9 cellular contexts compared by ENCODE assay signal in genomic region chr10:62082270-62082669, GRCh38.
DNase-seq lines count a peak whose midpoint lies in the region; ATAC-seq and TF ChIP-seq lines count a peak whose summit lies in the region.
"Had no signal": no experiment of that assay in that cellular context is flagged by ENCODE, and none has a peak within 500 bp of the region (broad histone marks: within the 10 kb centered on the region; RNA-seq: fewer than 3 reads in every experiment).

No MANE protein-coding gene starts in this region.

- 0 out of 2 replicates have a peak overlapping the region, but pooled peaks have one; percentile 1 for H3K4me3 ChIP-seq in GM23248
- H3K4me3 ChIP-seq in hepatocyte, result no peak overlapping the region
- H3K4me3 ChIP-seq in smooth muscle cell, result no peak overlapping the region

- ATAC-seq in left lobe of liver (no peak), HG03135 (IDR thresholded peaks at IDR 0.05; ENCODE audit: unreplicated experiment) (no peak)

- no peaks in the 10 kb centered on the region for H3K27me3 ChIP-seq in GM23248 (replicated peaks; ENCODE audit: insufficient read depth)
- no peaks in the 10 kb centered on the region for H3K27me3 ChIP-seq in hepatocyte
- no peaks in the 10 kb centered on the region for H3K27me3 ChIP-seq in smooth muscle cell (ENCODE audit: low read depth)

- H3K36me3 ChIP-seq in GM23248 (ENCODE audit: low read depth), result peaks cover 37% of the 10 kb centered on the region
- no peaks in the 10 kb centered on the region for H3K36me3 ChIP-seq in hepatocyte (replicated peaks; ENCODE audit: insufficient read depth, low read depth)
- H3K36me3 ChIP-seq in smooth muscle cell (ENCODE audit: low read depth), result no peaks in the 10 kb centered on the region

- no peaks in the 10 kb centered on the region for H4K20me1 ChIP-seq in GM23248 (ENCODE audit: insufficient read depth)
- no peaks in the 10 kb centered on the region for H4K20me1 ChIP-seq in hepatocyte (ENCODE audit: insufficient read depth, poor library complexity, severe bottlenecking)
- H4K20me1 ChIP-seq in smooth muscle cell (ENCODE audit: low read depth), result peaks cover 5% of the 10 kb centered on the region

- 90 to 95% methylated on average over 1 of the region's 1 CpG for WGBS in GM23248 (ENCODE audit: low coverage in 1 of 2, low lambda C conversion rate in 2 of 2, missing lambda C conversion rate in 2 of 2), 2 experiments
- WGBS in hepatocyte (ENCODE audit: low lambda C conversion rate, missing lambda C conversion rate), result 71% methylated on average over 1 of the region's 1 CpG
- WGBS in smooth muscle cell (ENCODE audit: low lambda C conversion rate), result 69% methylated on average over 1 of the region's 1 CpG

- H3K4me2 ChIP-seq in GM23248 (ENCODE audit: unreplicated experiment) (peak overlapping the region; percentile 59), hepatocyte (peak overlapping the region; percentile 46), smooth muscle cell (peak overlapping the region; percentile 73)

- H3K79me2 ChIP-seq in GM23248 (ENCODE audit: insufficient read depth), result peaks cover 70% of the 10 kb centered on the region
- H3K79me2 ChIP-seq in hepatocyte, result peaks cover 51% of the 10 kb centered on the region
- H3K79me2 ChIP-seq in smooth muscle cell (ENCODE audit: low read depth), result peaks cover 41% of the 10 kb centered on the region

- DNase-seq in GM23248 (no peak), hepatocyte (ENCODE audit: low spot score) (no peak), smooth muscle cell (lab: John Stamatoyannopoulos, UW; ENCODE audit: unreplicated experiment) (no peak), left lobe of liver (ENCODE audit: low spot score) (no peak), cerebellar nuclear complex (lab: John Stamatoyannopoulos, UW) (no peak), UCSD-AML1 (lab: John Stamatoyannopoulos, UW; ENCODE audit: unreplicated experiment) (no peak)
- DNase-seq: islet precursor cell had no signal

- in situ Hi-C loops in GM23248 (cut with MboI), result no loop called here

- H2AFZ ChIP-seq in GM23248, result no peak overlapping the region
- H2AFZ ChIP-seq in hepatocyte, result no peak overlapping the region
- no peak overlapping the region for H2AFZ ChIP-seq in smooth muscle cell (ENCODE audit: low read depth)

- H3K9me2 ChIP-seq in GM23248 (ENCODE audit: insufficient read depth) (no peaks in the 10 kb centered on the region), hepatocyte (replicated peaks; ENCODE audit: insufficient read depth) (no peaks in the 10 kb centered on the region)

- no peak for TF ChIP-seq CTCF in VCaP (conservative IDR thresholded peaks at IDR 0.05)
- TF ChIP-seq CTCF in hepatocyte (IDR thresholded peaks at IDR 0.05; ENCODE audit: poor library complexity), result no peak
- TF ChIP-seq CTCF in smooth muscle cell (IDR thresholded peaks at IDR 0.05; ENCODE audit: borderline replicate concordance, insufficient read depth, poor library complexity, severe bottlenecking), result no peak

- peaks cover 73% of the 10 kb centered on the region for H3K4me1 ChIP-seq in GM23248 (ENCODE audit: insufficient read depth)
- H3K4me1 ChIP-seq in hepatocyte (ENCODE audit: insufficient read depth), result peaks cover 40% of the 10 kb centered on the region
- H3K4me1 ChIP-seq in smooth muscle cell (ENCODE audit: low read depth), result peaks cover 16% of the 10 kb centered on the region

- H3K9me3 ChIP-seq in GM23248 (ENCODE audit: low read depth) (no peaks in the 10 kb centered on the region), hepatocyte (ENCODE audit: low read depth) (no peaks in the 10 kb centered on the region), smooth muscle cell (replicated peaks; ENCODE audit: low read depth) (no peaks in the 10 kb centered on the region)

- peak overlapping the region; percentile 68 for H3K9ac ChIP-seq in GM23248
- peak overlapping the region; percentile 89 for H3K9ac ChIP-seq in smooth muscle cell (ENCODE audit: low read depth)

- peaks cover 88% of the 10 kb centered on the region for H3F3A ChIP-seq in GM23248 (ENCODE audit: insufficient read depth)
- peaks cover 48% of the 10 kb centered on the region for H3F3A ChIP-seq in smooth muscle cell (ENCODE audit: low read depth)

- H3K27ac ChIP-seq in GM23248, result peak overlapping the region; percentile 93
- H3K27ac ChIP-seq in VCaP, result peak overlapping the region; percentile 51
- H3K27ac ChIP-seq in hepatocyte, result peak overlapping the region; percentile 83
- H3K27ac ChIP-seq in smooth muscle cell (ENCODE audit: low read depth), result peak overlapping the region; percentile 98
